ENCODE assay signal across 34 cellular contexts in genomic region chr1:186073697-186074096, GRCh38.
DNase-seq lines count a peak whose midpoint lies in the region; ATAC-seq, FAIRE-seq and TF ChIP-seq lines count a peak whose summit lies in the region.
"Had no signal": no experiment of that assay in that cellular context is flagged by ENCODE, and none has a peak within 500 bp of the region (broad histone marks: within the 10 kb centered on the region; RNA-seq: fewer than 3 reads in every experiment).

No MANE protein-coding gene starts in this region.

- H4K20me1 ChIP-seq in OCI-LY3 (ENCODE audit: insufficient read depth, low read length) (peaks cover 25% of the 10 kb centered on the region; the same call in 1 of the 2 replicates), GM12878 (ENCODE audit: control insufficient read depth, insufficient read depth) (no peaks in the 10 kb centered on the region)
- H4K20me1 ChIP-seq: BLaER1; BLaER1 treated with 17β-estradiol and CSF1 and Interleukin-3, amounts not matched to agents 10 nM and 100 nM had no signal

- H3K36me3 ChIP-seq in OCI-LY3 (replicated peaks; ENCODE audit: low read depth, low read length) (no peaks in the 10 kb centered on the region), GM12878 (ENCODE audit: control insufficient read depth in 2 of 2, insufficient read depth in 2 of 2, low read length in 1 of 2) (no peaks in the 10 kb centered on the region), H7 (replicated peaks; ENCODE audit: control insufficient read depth, insufficient read depth, low read length) (no peaks in the 10 kb centered on the region)
- H3K36me3 ChIP-seq: BE2C; BLaER1; BLaER1 treated with 17β-estradiol and CSF1 and Interleukin-3, amounts not matched to agents 10 nM and 100 nM had no signal

- CTCF ChIA-PET in GM12878 (lab: Yijun Ruan, JAX): no interaction called here

- peaks cover under 1% of the 10 kb centered on the region for H3K27me3 Mint-ChIP-seq in stimulated activated memory B cell treated with anti-CD40 and anti-IgM and Interleukin-4, amounts not matched to agents 10 μg/mL and 1 μg/mL and 100 μg/mL, for 72 hours
- H3K27me3 Mint-ChIP-seq: CD8-positive, alpha-beta memory T cell had no signal

- no peak overlapping the region for H3K9ac ChIP-seq in OCI-LY3 (ENCODE audit: low read length)
- no peak overlapping the region for H3K9ac ChIP-seq in GM12878 (ENCODE audit: control insufficient read depth, insufficient read depth, low read length)
- H3K9ac ChIP-seq: BLaER1; BLaER1 treated with 17β-estradiol and CSF1 and Interleukin-3, amounts not matched to agents 10 nM and 100 nM had no signal

- H3K4me3 ChIP-seq in OCI-LY3 (ENCODE audit: low read length): no peak overlapping the region
- H3K4me3 ChIP-seq in GM12878: no peak overlapping the region
- no peak overlapping the region for H3K4me3 ChIP-seq in H7 (ENCODE audit: insufficient read depth, low read depth, low read length)
- H3K4me3 ChIP-seq: A549; BLaER1; BLaER1 treated with 17β-estradiol and CSF1 and Interleukin-3, amounts not matched to agents 10 nM and 100 nM had no signal

- DNase-seq in GM12891 (ENCODE audit: insufficient read length, low spot score) (no peak), GM12878 (ENCODE audit: low read depth, low spot score) (no peak), AML-193 (lab: John Stamatoyannopoulos, UW) (no peak), H7 (no peak)
- no peak for DNase-seq in stimulated activated CD4-positive, alpha-beta T cell treated with anti-CD3 and anti-CD28 coated beads, Interleukin-4, amount 100 ng/mL, for 1 hour
- DNase-seq: 8988T; ACHN; BE2C; C1 segment of cervical spinal cord; Caco-2; Calu3; CD4-positive, alpha-beta memory T cell; CD4-positive, alpha-beta T cell; CD4-positive, CD25-positive, alpha-beta regulatory T cell; CD8-positive, alpha-beta memory T cell; CD8-positive, alpha-beta T cell; COR-L47; DMS 273 treated with DMSO at 0.1 percent for 48 hours; DMS153; DMS53; DMS79; DMS79 treated with DMSO at 0.1 percent for 48 hours; DND-41; EL had no signal

- in situ Hi-C loops in GM12878 (cut with MboI): no loop called here

- no peak overlapping the region for H3K27ac Mint-ChIP-seq in stimulated activated memory B cell treated with anti-CD40 and anti-IgM and Interleukin-4, amounts not matched to agents 10 μg/mL and 1 μg/mL and 100 μg/mL, for 72 hours
- H3K27ac Mint-ChIP-seq: B cell; CD14-positive monocyte; CD4-positive, alpha-beta memory T cell; CD4-positive, alpha-beta T cell; CD4-positive, CD25-positive, alpha-beta regulatory T cell; CD8-positive, alpha-beta memory T cell; CD8-positive, alpha-beta T cell had no signal

- no peak for TF ChIP-seq POLR2A in GM12891 (IDR thresholded peaks at IDR 0.05; ENCODE audit: low read depth, low read length)
- no peak for TF ChIP-seq POLR2A in GM12878 (IDR thresholded peaks at IDR 0.05; ENCODE audit: low read depth, low read length)

- no peaks in the 10 kb centered on the region for H3K9me3 Mint-ChIP-seq in stimulated activated memory B cell treated with anti-CD40 and anti-IgM and Interleukin-4, amounts not matched to agents 10 μg/mL and 1 μg/mL and 100 μg/mL, for 72 hours
- H3K9me3 Mint-ChIP-seq: CD4-positive, alpha-beta T cell; CD8-positive, alpha-beta memory T cell; CD8-positive, alpha-beta T cell had no signal

- WGBS in GM12878 (ENCODE audit: insufficient coverage, insufficient replicate concordance, low lambda C conversion rate, missing lambda C conversion rate): 0% methylated on average over 1 of the region's 1 CpG

- SMC1A ChIA-PET in GM12878 (lab: Charles Lee; ENCODE audit: uncharacterized antibody, unreplicated experiment): no interaction called here

- ATAC-seq in GM12878 (0 out of 3 replicates have a peak, but pooled peaks have one; percentile 29), GM19351 (IDR thresholded peaks at IDR 0.05; ENCODE audit: unreplicated experiment) (no peak)
- peak; percentile 58 for ATAC-seq in stimulated activated memory B cell treated with anti-CD40 and anti-IgM and Interleukin-4, amounts not matched to agents 10 μg/mL and 1 μg/mL and 100 μg/mL, for 72 hours
- ATAC-seq: A549; CD8-positive, alpha-beta T cell had no signal

- TF ChIP-seq RAD21 in GM12878 (IDR thresholded peaks at IDR 0.05; ENCODE audit: insufficient read depth, low read depth, low read length): no peak

- H3K36me3 Mint-ChIP-seq in stimulated activated memory B cell treated with anti-CD40 and anti-IgM and Interleukin-4, amounts not matched to agents 10 μg/mL and 1 μg/mL and 100 μg/mL, for 72 hours: no peaks in the 10 kb centered on the region
- H3K36me3 Mint-ChIP-seq: CD14-positive monocyte; CD4-positive, alpha-beta memory T cell; CD8-positive, alpha-beta memory T cell; CD8-positive, alpha-beta T cell had no signal

- H3K4me1 ChIP-seq in OCI-LY3 (ENCODE audit: low read length) (peaks cover 26% of the 10 kb centered on the region), GM12878 (ENCODE audit: control insufficient read depth, insufficient read depth, low read length) (no peaks in the 10 kb centered on the region)
- H3K4me1 ChIP-seq: A549, BE2C, Caco-2 had no signal

- no peak overlapping the region for H2AFZ ChIP-seq in OCI-LY3 (ENCODE audit: low read depth, low read length)
- H2AFZ ChIP-seq in GM12878 (ENCODE audit: control insufficient read depth, low read depth, low read length): no peak overlapping the region

- H3K79me2 ChIP-seq in OCI-LY3 (ENCODE audit: low read length) (no peaks in the 10 kb centered on the region), GM12878 (ENCODE audit: control insufficient read depth, insufficient read depth, low read length) (no peaks in the 10 kb centered on the region)

- H3K9me3 ChIP-seq in OCI-LY3 (ENCODE audit: insufficient read depth, low read length) (no peaks in the 10 kb centered on the region), GM12878 (replicated peaks; ENCODE audit: control insufficient read depth, insufficient read depth, low read length) (no peaks in the 10 kb centered on the region)
- H3K9me3 ChIP-seq: A549; BE2C; BLaER1; BLaER1 treated with 17β-estradiol and CSF1 and Interleukin-3, amounts not matched to agents 10 nM and 100 nM; Caco-2 had no signal

- H3K27me3 ChIP-seq in OCI-LY3 (ENCODE audit: low read depth, low read length): peaks cover 87% of the 10 kb centered on the region
- H3K27me3 ChIP-seq in GM12878 (replicated peaks in 1 of 2; ENCODE audit: control insufficient read depth in 2 of 2, insufficient read depth in 2 of 2, low read length in 1 of 2): no peaks in the 10 kb centered on the region
- no peaks in the 10 kb centered on the region for H3K27me3 ChIP-seq in H7 (ENCODE audit: control insufficient read depth, insufficient read depth, low read length)
- H3K27me3 ChIP-seq: BLaER1; BLaER1 treated with 17β-estradiol and CSF1 and Interleukin-3, amounts not matched to agents 10 nM and 100 nM had no signal

- no peak for TF ChIP-seq CTCF in OCI-LY3 (IDR thresholded peaks at IDR 0.05; ENCODE audit: low read depth, low read length)
- TF ChIP-seq CTCF in GM12878 (IDR thresholded peaks at IDR 0.05 in 2 of 3, conservative IDR thresholded peaks at IDR 0.05 in 1 of 3; ENCODE audit: control insufficient read depth in 2 of 3, extremely low read depth in 1 of 3, insufficient read depth in 1 of 3, low read depth in 3 of 3, low read length in 3 of 3): no peak

- H3K4me2 ChIP-seq in OCI-LY3 (ENCODE audit: low read length) (peak overlapping the region; percentile 47), GM12878 (ENCODE audit: control insufficient read depth, insufficient read depth) (no peak overlapping the region)
- H3K4me2 ChIP-seq: A549; BLaER1; BLaER1 treated with 17β-estradiol and CSF1 and Interleukin-3, amounts not matched to agents 10 nM and 100 nM had no signal

- intact Hi-C loops in GM12878 (cut with micrococcal nuclease; ENCODE audit: unreplicated experiment): no loop called here

- POLR2A ChIA-PET in GM12878 (lab: Charles Lee): no interaction called here

- FAIRE-seq in GM12891 (lab: Jason Lieb, UNC) (no peak), GM12878 (lab: Jason Lieb, UNC) (no peak)
- FAIRE-seq: A549 had no signal

- RAD21 ChIA-PET in GM12878 (lab: Charles Lee; ENCODE audit: unreplicated experiment): no interaction called here

- TF ChIP-seq EP300 in GM12878 (IDR thresholded peaks at IDR 0.05; ENCODE audit: borderline replicate concordance in 1 of 2, control insufficient read depth in 1 of 2, low read depth in 2 of 2, low read length in 2 of 2): no peak

- H3K4me1 Mint-ChIP-seq in stimulated activated memory B cell treated with anti-CD40 and anti-IgM and Interleukin-4, amounts not matched to agents 10 μg/mL and 1 μg/mL and 100 μg/mL, for 72 hours: peaks cover 10% of the 10 kb centered on the region
- H3K4me1 Mint-ChIP-seq: CD14-positive monocyte; CD4-positive, alpha-beta memory T cell; CD4-positive, CD25-positive, alpha-beta regulatory T cell; CD8-positive, alpha-beta memory T cell had no signal

- H3K4me3 Mint-ChIP-seq in stimulated activated memory B cell treated with anti-CD40 and anti-IgM and Interleukin-4, amounts not matched to agents 10 μg/mL and 1 μg/mL and 100 μg/mL, for 72 hours: no peak overlapping the region
- H3K4me3 Mint-ChIP-seq: B cell; CD14-positive monocyte; CD4-positive, alpha-beta memory T cell; CD4-positive, alpha-beta T cell; CD4-positive, CD25-positive, alpha-beta regulatory T cell; CD8-positive, alpha-beta memory T cell; CD8-positive, alpha-beta T cell had no signal

- H3K27ac ChIP-seq in OCI-LY3 (ENCODE audit: low read length): no peak overlapping the region
- no peak overlapping the region for H3K27ac ChIP-seq in GM12878 (ENCODE audit: control insufficient read depth, insufficient read depth)
- H3K27ac ChIP-seq: 22Rv1; A549; BLaER1; BLaER1 treated with 17β-estradiol and CSF1 and Interleukin-3, amounts not matched to agents 10 nM and 100 nM; C4-2B had no signal

- BruUV-seq in GM12878 (replicated peaks; lab: Mats Ljungman, UMichigan): no TSS peak

TF ChIP-seq in GM12891, 5 proteins besides CTCF, POLR2A, EP300 and RAD21:
- TF ChIP-seq SPI1 (IDR thresholded peaks at IDR 0.05; ENCODE audit: low read depth, low read length): peak; percentile 21; the same call in 1 of the 2 replicates
- no peak for TF ChIP-seq POLR2AphosphoS5 (IDR thresholded peaks at IDR 0.05; ENCODE audit: low read depth, low read length)
TF ChIP-seq in GM12891: peak in this region for 1.

TF ChIP-seq in GM12878, 131 proteins besides CTCF, POLR2A, EP300 and RAD21:
- TF ChIP-seq MTA2 (IDR thresholded peaks at IDR 0.05; ENCODE audit: low read depth) (peak; percentile 39; the same call in 1 of the 2 replicates), YBX1 (IDR thresholded peaks at IDR 0.05) (no peak), SIX5 (IDR thresholded peaks at IDR 0.05; ENCODE audit: low read depth, low read length, severe bottlenecking) (no peak), KLF5 (IDR thresholded peaks at IDR 0.05; ENCODE audit: partially characterized antibody) (no peak), IKZF2 (IDR thresholded peaks at IDR 0.05) (peak in 1 of 2 experiments; percentile 32; a peak in 1 of 4 replicates), CBFB (IDR thresholded peaks at IDR 0.05; ENCODE audit: low read depth) (no peak)
TF ChIP-seq in GM12878: peak in this region for 2.
